ENCODE assay signal across 10 cellular contexts in genomic region chr20:8860011-8860495, GRCh38.
A peak's percentile ranks its signal among the peaks of the same experiment; 100 is the strongest.
DNase-seq lines count a peak whose midpoint lies in the region; ATAC-seq, FAIRE-seq and TF ChIP-seq lines count a peak whose summit lies in the region.
"Had no signal": no experiment of that assay in that cellular context is flagged by ENCODE, and none has a peak within 500 bp of the region (broad histone marks: within the 10 kb centered on the region; RNA-seq: fewer than 3 reads in every experiment).

No MANE protein-coding gene starts in this region.

- H3K4me1 ChIP-seq in GM23248 (ENCODE audit: insufficient read depth) (peaks cover 30% of the 10 kb centered on the region), tibial artery (peaks cover 0 to 29% (median 4%) of the 10 kb centered on the region in 4 donors), pancreas (no peaks in the 10 kb centered on the region)

- no peak for ATAC-seq in pancreas
- ATAC-seq in GM21360 (IDR thresholded peaks at IDR 0.05; ENCODE audit: unreplicated experiment), result no peak
- ATAC-seq in GM21526 (IDR thresholded peaks at IDR 0.05; ENCODE audit: low FRiP score, unreplicated experiment), result no peak

- no peak overlapping the region for H3K9ac ChIP-seq in GM23248

- no peaks in the 10 kb centered on the region for H4K20me1 ChIP-seq in GM23248 (ENCODE audit: insufficient read depth)

- no peaks in the 10 kb centered on the region for H3K79me2 ChIP-seq in GM23248 (ENCODE audit: insufficient read depth)

- intact Hi-C loops in tibial artery (cut with DNase I; ENCODE audit: low total_unique reads), result no loop called here
- intact Hi-C loops in pancreas (cut with DNase I), result no loop called here

- H3F3A ChIP-seq in GM23248 (ENCODE audit: insufficient read depth), result peaks cover 20% of the 10 kb centered on the region

- no peak overlapping the region for H2AFZ ChIP-seq in GM23248

- no peak for FAIRE-seq in pancreas (lab: Jason Lieb, UNC)

- H3K9me3 ChIP-seq in GM23248 (ENCODE audit: low read depth) (no peaks in the 10 kb centered on the region), tibial artery (no peaks in the 10 kb centered on the region), pancreas (no peaks in the 10 kb centered on the region)

- H3K4me3 ChIP-seq in GM23248 (peak overlapping the region; percentile 46), fibroblast of the aortic adventitia (ENCODE audit: low read depth, low read length) (no peak overlapping the region), tibial artery (no peak overlapping the region), pancreas (no peak overlapping the region)

- H3K9me2 ChIP-seq in GM23248 (ENCODE audit: insufficient read depth), result no peaks in the 10 kb centered on the region

- H3K27me3 ChIP-seq in GM23248 (replicated peaks; ENCODE audit: insufficient read depth), result no peaks in the 10 kb centered on the region
- H3K27me3 ChIP-seq in tibial artery, result no peaks in the 10 kb centered on the region
- no peaks in the 10 kb centered on the region for H3K27me3 ChIP-seq in pancreas

- no peak for TF ChIP-seq CTCF in fibroblast of the aortic adventitia (IDR thresholded peaks at IDR 0.05; ENCODE audit: insufficient read depth, low read length)
- TF ChIP-seq CTCF in tibial artery (IDR thresholded peaks at IDR 0.05), result no peak
- no peak for TF ChIP-seq CTCF in pancreas (IDR thresholded peaks at IDR 0.05)

- peak overlapping the region; percentile 40 for H3K27ac ChIP-seq in GM23248
- H3K27ac ChIP-seq in tibial artery, result no peak overlapping the region
- no peak overlapping the region for H3K27ac ChIP-seq in pancreas

- peak overlapping the region; percentile 52 for H3K4me2 ChIP-seq in GM23248 (ENCODE audit: unreplicated experiment)

- in situ Hi-C loops in GM23248 (cut with MboI), result no loop called here

- 31% methylated on average over 2 of the region's 2 CpGs for WGBS in GM23248 (ENCODE audit: low coverage in 1 of 2, low lambda C conversion rate in 2 of 2, missing lambda C conversion rate in 2 of 2), 2 experiments
- WGBS in pancreas, 2 donors, result 61% methylated on average over 2 of the region's 2 CpGs

- DNase-seq in AG20443 (ENCODE audit: low spot score), result peak; percentile 32
- peak; percentile 83 for DNase-seq in GM23248
- peak; percentile 48 for DNase-seq in NCI-H69 (lab: John Stamatoyannopoulos, UW)
- DNase-seq in fibroblast of the aortic adventitia (ENCODE audit: low read depth), result peak; percentile 78
- no peak for DNase-seq in tibial artery
- DNase-seq in pancreas, result no peak
- DNase-seq: COR-L47, occipital lobe had no signal

- H3K36me3 ChIP-seq in GM23248 (ENCODE audit: low read depth) (no peaks in the 10 kb centered on the region), tibial artery (no peaks in the 10 kb centered on the region), pancreas (no peaks in the 10 kb centered on the region)

Comparison
In these comparisons a context has a peak if more than half of its experiments do, and no peak if none do; other contexts are left out.
1. DNase-seq: peak in AG20443 (single experiment), GM23248 (single experiment), NCI-H69 (single experiment) and fibroblast of the aortic adventitia (single experiment); none in tibial artery (0 of 2) and pancreas (0 of 6).